20 cellular contexts compared by ENCODE assay signal in genomic region chr15:85754993-85755392, GRCh38. TPM values are rescaled to one million over a fixed set of nuclear protein-coding genes. Genes with fewer than 3 reads are reported as not detected.
A peak's percentile ranks its signal among the peaks of the same experiment; 100 is the strongest.
DNase-seq lines count a peak whose midpoint lies in the region; ATAC-seq and TF ChIP-seq lines count a peak whose summit lies in the region.
"Had no signal": no experiment of that assay in that cellular context is flagged by ENCODE, and none has a peak within 500 bp of the region (broad histone marks: within the 10 kb centered on the region; RNA-seq: fewer than 3 reads in every experiment).

No MANE protein-coding gene starts in this region.

- H3K27me3 ChIP-seq in H7 (ENCODE audit: control insufficient read depth, insufficient read depth, low read length) (no peaks in the 10 kb centered on the region), body of pancreas (no peaks in the 10 kb centered on the region)
- H3K27me3 ChIP-seq: BLaER1, colonic mucosa, esophagus muscularis mucosa had no signal

- intact Hi-C loops in body of pancreas (cut with DNase I) = no loop called here
- intact Hi-C loops in left ventricle myocardium superior (cut with micrococcal nuclease) = no loop called here
- intact Hi-C loops in posterior vena cava (cut with DNase I) = loop anchor here in 1 of 2 donors (5.0 kb wide), 1 partner anchor 37 kb away; the partner anchor contains the start of gene KLHL25

- no peak for ATAC-seq in body of pancreas
- peak; percentile 41 for ATAC-seq in left ventricle myocardium superior
- no peak for ATAC-seq in HG02970 (IDR thresholded peaks at IDR 0.05; ENCODE audit: low FRiP score, unreplicated experiment)
- ATAC-seq in HG03432 (IDR thresholded peaks at IDR 0.05; ENCODE audit: unreplicated experiment) = no peak
- ATAC-seq: activated CD8-positive, alpha-beta T cell treated with anti-CD3 and anti-CD28 coated beads, Interleukin-2, amount 10 ng/mL, durations not matched to agents 7 days and 5 days; activated T-helper 17 cell treated with anti-CD3 and anti-CD28 coated beads, Interleukin-2, amount 50 U/mL, for 72 hours; K562; natural killer cell; stimulated activated naive CD8-positive, alpha-beta T cell treated with anti-CD3 and anti-CD28 coated beads, Interleukin-15, Interleukin-2, amounts not matched to agents 100 U/mL and 50 U/mL, for 24 hours had no signal

- WGBS in body of pancreas, 2 donors = 52% methylated on average over 4 to 7 of the region's 7 CpGs

- H3K36me3 ChIP-seq in H7 (replicated peaks; ENCODE audit: control insufficient read depth, insufficient read depth, low read length) = peaks cover 4% of the 10 kb centered on the region
- H3K36me3 ChIP-seq in body of pancreas (replicated peaks in 1 of 2; ENCODE audit: insufficient read depth in 1 of 2, low read depth in 2 of 2) = no peaks in the 10 kb centered on the region
- H3K36me3 ChIP-seq: colonic mucosa had no signal

- no peak for TF ChIP-seq CTCF in body of pancreas (IDR thresholded peaks at IDR 0.05)

- H3K9me3 ChIP-seq in body of pancreas = no peaks in the 10 kb centered on the region
- H3K9me3 ChIP-seq: BLaER1, colonic mucosa, esophagus muscularis mucosa had no signal

- H3K27ac ChIP-seq in body of pancreas = no peak overlapping the region
- H3K27ac ChIP-seq: BLaER1, colonic mucosa, skin epidermis had no signal

- no peak for TF ChIP-seq POLR2A in body of pancreas (IDR thresholded peaks at IDR 0.05)

- H3K4me3 ChIP-seq in H7 (ENCODE audit: insufficient read depth, low read depth, low read length) (no peak overlapping the region), body of pancreas (no peak overlapping the region)
- H3K4me3 ChIP-seq: BLaER1, colonic mucosa, esophagus muscularis mucosa, K562, skin epidermis had no signal

- peaks cover 38% of the 10 kb centered on the region for H3K4me1 ChIP-seq in body of pancreas
- H3K4me1 ChIP-seq: colonic mucosa had no signal

- DNase-seq in H7 (peak; percentile 50), body of pancreas (peak in 3 of 4 donors; percentile 58 to 66 (median 62)), left ventricle myocardium superior (peak; percentile 74), posterior vena cava (ENCODE audit: low spot score) (peak; percentile 83), NCI-H2171 (lab: John Stamatoyannopoulos, UW) (no peak), NCI-H510A (lab: John Stamatoyannopoulos, UW) (no peak)
- DNase-seq: activated CD8-positive, alpha-beta T cell treated with anti-CD3 and anti-CD28 coated beads, Interleukin-2, amount 10 ng/mL, durations not matched to agents 7 days and 5 days; colonic mucosa; DMS53; HCEC 1CT; natural killer cell; NCI-H1105 treated with DMSO at 0.1 percent for 48 hours; stimulated activated naive CD8-positive, alpha-beta T cell treated with anti-CD3 and anti-CD28 coated beads, Interleukin-15, Interleukin-2, amounts not matched to agents 100 U/mL and 50 U/mL, for 24 hours had no signal

RNA-seq across cellular contexts. Expression of gene KLHL25, which starts 39.7 kb away (rescaled TPM):
- 15.8 and 20.8 TPM in 2 replicates for total RNA-seq in H7 (2014; rRNA removed; shearing (Covaris generic))
- total RNA-seq in body of pancreas (1 to 10 TPM; 1.3 to 7.6 TPM), left ventricle myocardium superior (3.8 TPM), posterior vena cava (10 to 100 TPM; 10.0 to 10.3 TPM)

Comparison
In these comparisons a context has a peak if more than half of its experiments do, and no peak if none do; other contexts are left out.
1. DNase-seq: peak in H7 (single experiment), body of pancreas (3 of 4), left ventricle myocardium superior (single experiment) and posterior vena cava (single experiment); none in NCI-H2171 (single experiment) and NCI-H510A (single experiment).